Comparison of ENCODE assay signal across 7 cellular contexts in genomic region chr16:33913601-33914000, GRCh38.
A peak's percentile ranks its signal among the peaks of the same experiment; 100 is the strongest.
DNase-seq lines count a peak whose midpoint lies in the region; ATAC-seq, FAIRE-seq and TF ChIP-seq lines count a peak whose summit lies in the region.
"Not testable (repeated sequence)": the region's sequence is repeated elsewhere in the genome, so short reads cannot be mapped to it uniquely, and the experiment has no call there.

No MANE protein-coding gene starts in this region.

- H3K79me2 ChIP-seq in K562 (ENCODE audit: control insufficient read depth, insufficient read depth, low read length) = not testable (repeated sequence)

- H3K9me3 ChIP-seq in Panc1 (ENCODE audit: control insufficient read depth, insufficient read depth, low read depth, low read length); K562 (replicated peaks; ENCODE audit: control insufficient read depth, insufficient read depth, low read depth, low read length); upper lobe of right lung: not testable (repeated sequence)

- not testable (repeated sequence) for H3K4me1 Mint-ChIP-seq in Calu3 (ENCODE audit: low read depth, unreplicated experiment)

- not testable (repeated sequence) for BruUV-seq in Calu3 (replicated peaks; lab: Mats Ljungman, UMichigan); Panc1 (replicated peaks; lab: Mats Ljungman, UMichigan); K562 (replicated peaks; lab: Mats Ljungman, UMichigan)

- not testable (repeated sequence) for H3K9me3 Mint-ChIP-seq in Calu3 (ENCODE audit: low read depth, unreplicated experiment)

- H3K4me3 Mint-ChIP-seq in Calu3 (ENCODE audit: low read depth, unreplicated experiment) = not testable (repeated sequence)

- FAIRE-seq in K562 (lab: Jason Lieb, UNC) = not testable (repeated sequence)

- intact Hi-C loops in Calu3 (cut with micrococcal nuclease; ENCODE audit: unreplicated experiment); Panc1 (cut with micrococcal nuclease; ENCODE audit: unreplicated experiment); K562 (cut with micrococcal nuclease); upper lobe of right lung (cut with DNase I): not testable (repeated sequence)

- H3K27me3 Mint-ChIP-seq in Calu3 (ENCODE audit: unreplicated experiment) = not testable (repeated sequence)

- H3K27ac ChIP-seq in Panc1 (ENCODE audit: low read length); K562 (ENCODE audit: extremely low read depth, low read depth, low read length); upper lobe of right lung: not testable (repeated sequence)

- not testable (repeated sequence) for H3K27me3 ChIP-seq in Panc1 (ENCODE audit: control insufficient read depth, insufficient read depth, low read length); K562 (ENCODE audit: control insufficient read depth in 2 of 2, insufficient read depth in 2 of 2, low read length in 2 of 2); upper lobe of right lung

- in situ Hi-C loops in Panc1 (cut with HindIII; ENCODE audit: low pct_unique_long_range_greater_than_20kb, low sequenced_read_pairs) = not testable (repeated sequence)
- in situ Hi-C loops in K562 (cut with MboI) = loop anchor here (10.0 kb wide), 1 partner anchor 1919 kb away; no protein-coding TSS in a partner anchor

- POLR2A ChIA-PET in Panc1 (lab: Charles Lee); K562 (lab: Yijun Ruan, JAX): not testable (repeated sequence)

- peak in 1 of 2 experiments; percentile 11; a peak in 1 of 4 replicates for TF ChIP-seq RAD21 in K562 (CRISPR knock-in tag; conservative IDR thresholded peaks at IDR 0.05 in 1 of 2, IDR thresholded peaks at IDR 0.05 in 1 of 2)

- not testable (repeated sequence) for H4K20me1 ChIP-seq in K562 (replicated peaks; ENCODE audit: control insufficient read depth, insufficient read depth, low read length)

- TF ChIP-seq CTCF in Calu3 (IDR thresholded peaks at IDR 0.05; ENCODE audit: unreplicated experiment); upper lobe of right lung (IDR thresholded peaks at IDR 0.05): not testable (repeated sequence)
- TF ChIP-seq CTCF in LNCAP (IDR thresholded peaks at IDR 0.05) (peak; percentile 37; the same call in 1 of the 2 replicates), Panc1 (IDR thresholded peaks at IDR 0.05) (peak; percentile 73), K562 (IDR thresholded peaks at IDR 0.05 in 2 of 3, conservative IDR thresholded peaks at IDR 0.05 in 1 of 3; ENCODE audit: insufficient read depth in 2 of 3, low read depth in 1 of 3, low read length in 3 of 3) (peak in 2 of 3 experiments; percentile 11 to 34; a peak in 2 of 6 replicates)

- not testable (repeated sequence) for H2AFZ ChIP-seq in K562 (ENCODE audit: low read depth, low read length)

- CTCF ChIA-PET in Calu3 (lab: Charles Lee); Panc1 (lab: Charles Lee); K562 (lab: Yijun Ruan, JAX; ENCODE audit: low intra/inter-chr PET ratio): not testable (repeated sequence)

- not testable (repeated sequence) for H3K36me3 Mint-ChIP-seq in Calu3 (ENCODE audit: insufficient read depth, unreplicated experiment)

- not testable (repeated sequence) for H3K9me1 ChIP-seq in K562 (ENCODE audit: control insufficient read depth, insufficient read depth, low read length)

- not testable (repeated sequence) for H3K4me1 ChIP-seq in Panc1 (ENCODE audit: control insufficient read depth, insufficient read depth, low read length); K562 (replicated peaks in 1 of 2; ENCODE audit: control insufficient read depth in 2 of 2, insufficient read depth in 2 of 2, low read length in 2 of 2); upper lobe of right lung

- not testable (repeated sequence) for H3K9ac ChIP-seq in K562 (ENCODE audit: insufficient read depth in 1 of 2, low read depth in 2 of 2, low read length in 2 of 2)

- TF ChIP-seq POLR2A in K562 (conservative IDR thresholded peaks at IDR 0.05) = not testable (repeated sequence)

- H3K27ac Mint-ChIP-seq in Calu3 (ENCODE audit: unreplicated experiment) = not testable (repeated sequence)

- not testable (repeated sequence) for ATAC-seq in Panc1, K562, upper lobe of right lung

- not testable (repeated sequence) for H3K4me3 ChIP-seq in Panc1 (ENCODE audit: low read depth in 2 of 2, low read length in 2 of 2); K562; upper lobe of right lung

- TF ChIP-seq EP300 in K562 (IDR thresholded peaks at IDR 0.05; ENCODE audit: low read length) = not testable (repeated sequence)

- WGBS in K562 (ENCODE audit: insufficient coverage, low coverage, missing lambda C conversion rate) = 0% methylated on average over 3 of the region's 4 CpGs

- H3K4me2 ChIP-seq in K562 (ENCODE audit: insufficient read depth, low read length) = not testable (repeated sequence)

- H3K36me3 ChIP-seq in Panc1 (ENCODE audit: control insufficient read depth, insufficient read depth, low read length); K562 (ENCODE audit: control insufficient read depth, insufficient read depth, low read length); upper lobe of right lung: not testable (repeated sequence)

- DNase-seq in Calu3 = peak; percentile 7
- DNase-seq in NCI-H748 (lab: John Stamatoyannopoulos, UW; ENCODE audit: unreplicated experiment) = peak; percentile 4
- DNase-seq in Panc1 (ENCODE audit: low read depth, low spot score); K562 (ENCODE audit: extremely low read depth in 1 of 4, low spot score in 3 of 4): not testable (repeated sequence)
- peak; percentile 18 for DNase-seq in UCSD-AML1 (lab: John Stamatoyannopoulos, UW; ENCODE audit: unreplicated experiment)
- peak; percentile 6 for DNase-seq in upper lobe of right lung
